ENCODE assay signal across 17 cellular contexts in genomic region chr2:64982311-64982857, GRCh38. TPM values are rescaled to one million over a fixed set of nuclear protein-coding genes. Genes with fewer than 3 reads are reported as not detected.
DNase-seq lines count a peak whose midpoint lies in the region; ATAC-seq and FAIRE-seq lines count a peak whose summit lies in the region.
"Had no signal": no experiment of that assay in that cellular context is flagged by ENCODE, and none has a peak within 500 bp of the region (broad histone marks: within the 10 kb centered on the region; RNA-seq: fewer than 3 reads in every experiment).

No MANE protein-coding gene starts in this region.

- peaks cover 65% of the 10 kb centered on the region for H3K4me1 Mint-ChIP-seq in activated T-helper 1 cell treated with anti-CD3 and anti-CD28 coated beads, Interleukin-12 subunit alpha, Interleukin-12 subunit beta, Interleukin-2, Interleukin-4 antibody, amounts not matched to agents 30 ng/mL and 10 ng/mL and 1 ng/mL, durations not matched to agents 14 hours and 24 hours and 36 hours (ENCODE audit: low read depth)

- H3K36me3 ChIP-seq in effector memory CD4-positive, alpha-beta T cell (ENCODE audit: control insufficient read depth, insufficient read depth, low read length): no peaks in the 10 kb centered on the region
- H3K36me3 ChIP-seq: heart left ventricle, prostate gland, thoracic aorta had no signal

- peak overlapping the region; percentile 87 for H3K27ac Mint-ChIP-seq in activated T-helper 1 cell treated with anti-CD3 and anti-CD28 coated beads, Interleukin-12 subunit alpha, Interleukin-12 subunit beta, Interleukin-2, Interleukin-4 antibody, amounts not matched to agents 30 ng/mL and 10 ng/mL and 1 ng/mL, durations not matched to agents 14 hours and 24 hours and 36 hours

- intact Hi-C loops in activated T-helper 1 cell treated with anti-CD3 and anti-CD28 coated beads, Interleukin-12 subunit alpha, Interleukin-12 subunit beta, Interleukin-2, Interleukin-4 antibody, amounts not matched to agents 30 ng/mL and 10 ng/mL and 1 ng/mL, durations not matched to agents 14 hours and 24 hours and 36 hours (cut with micrococcal nuclease): loop anchor here (1.0 to 10.0 kb wide), 12 partner anchors 36 to 946 kb away; partner anchors contain the start of genes AFTPH and PELI1

- no peaks in the 10 kb centered on the region for H3K4me1 ChIP-seq in effector memory CD4-positive, alpha-beta T cell (ENCODE audit: control insufficient read depth, insufficient read depth, low read length, poor library complexity, severe bottlenecking)
- H3K4me1 ChIP-seq: prostate gland had no signal

- no peak for DNase-seq in GM18507 (ENCODE audit: extremely low spot score, insufficient read length, low read depth)
- no peak for DNase-seq in activated T-helper 1 cell treated with anti-CD3 and anti-CD28 coated beads, Interleukin-12 subunit alpha, Interleukin-12 subunit beta, Interleukin-2, Interleukin-4 antibody, amounts not matched to agents 30 ng/mL and 10 ng/mL and 1 ng/mL, durations not matched to agents 14 hours and 24 hours and 36 hours (ENCODE audit: low spot score)
- no peak for DNase-seq in anterior cingulate cortex (lab: John Stamatoyannopoulos, UW)
- DNase-seq in effector memory CD4-positive, alpha-beta T cell: no peak
- DNase-seq in cerebellar nuclear complex (lab: John Stamatoyannopoulos, UW): no peak
- DNase-seq in stimulated activated naive CD4-positive, alpha-beta T cell (lab: John Stamatoyannopoulos, UW): no peak
- DNase-seq: activated CD4-positive, alpha-beta T cell treated with anti-CD3 and anti-CD28 coated beads for 4 hours; heart left ventricle; NCI-H2171 treated with DMSO at 0.1 percent for 48 hours; RPMI8226; stimulated activated CD4-positive, alpha-beta T cell treated with anti-CD3 and anti-CD28 coated beads, Interleukin-4, amount 100 ng/mL, for 1 hour had no signal

- H3K9me3 ChIP-seq in effector memory CD4-positive, alpha-beta T cell (ENCODE audit: control insufficient read depth, low read length): no peaks in the 10 kb centered on the region
- H3K9me3 ChIP-seq: heart left ventricle, prostate gland, thoracic aorta had no signal

- H3K27ac ChIP-seq in effector memory CD4-positive, alpha-beta T cell (ENCODE audit: insufficient read depth, low read length, poor library complexity, severe bottlenecking): no peak overlapping the region
- H3K27ac ChIP-seq: heart left ventricle, prostate gland, thoracic aorta had no signal

- peak overlapping the region; percentile 2 for H3K4me3 Mint-ChIP-seq in activated T-helper 1 cell treated with anti-CD3 and anti-CD28 coated beads, Interleukin-12 subunit alpha, Interleukin-12 subunit beta, Interleukin-2, Interleukin-4 antibody, amounts not matched to agents 30 ng/mL and 10 ng/mL and 1 ng/mL, durations not matched to agents 14 hours and 24 hours and 36 hours

- ATAC-seq in GM19438 (IDR thresholded peaks at IDR 0.05; ENCODE audit: low read depth, unreplicated experiment): peak; percentile 46
- peak; percentile 51 for ATAC-seq in HG03060 (IDR thresholded peaks at IDR 0.05; ENCODE audit: low read depth, unreplicated experiment)
- ATAC-seq: heart left ventricle, K562 had no signal

- H3K9me3 Mint-ChIP-seq in activated T-helper 1 cell treated with anti-CD3 and anti-CD28 coated beads, Interleukin-12 subunit alpha, Interleukin-12 subunit beta, Interleukin-2, Interleukin-4 antibody, amounts not matched to agents 30 ng/mL and 10 ng/mL and 1 ng/mL, durations not matched to agents 14 hours and 24 hours and 36 hours: no peaks in the 10 kb centered on the region

- FAIRE-seq in GM18507 (lab: Jason Lieb, UNC): peak; percentile 74
- FAIRE-seq: endometrium, K562 had no signal

- H3K4me3 ChIP-seq in effector memory CD4-positive, alpha-beta T cell (ENCODE audit: insufficient read depth, low read depth, low read length, poor library complexity, severe bottlenecking): no peak overlapping the region
- H3K4me3 ChIP-seq: heart left ventricle, K562, prostate gland, thoracic aorta had no signal

- H3K27me3 ChIP-seq in effector memory CD4-positive, alpha-beta T cell (replicated peaks; ENCODE audit: control insufficient read depth, insufficient read depth, low read length, poor library complexity, severe bottlenecking): no peaks in the 10 kb centered on the region
- H3K27me3 ChIP-seq: heart left ventricle had no signal

- peaks cover 4% of the 10 kb centered on the region for H3K36me3 Mint-ChIP-seq in activated T-helper 1 cell treated with anti-CD3 and anti-CD28 coated beads, Interleukin-12 subunit alpha, Interleukin-12 subunit beta, Interleukin-2, Interleukin-4 antibody, amounts not matched to agents 30 ng/mL and 10 ng/mL and 1 ng/mL, durations not matched to agents 14 hours and 24 hours and 36 hours (ENCODE audit: low read depth)

- H3K27me3 Mint-ChIP-seq in activated T-helper 1 cell treated with anti-CD3 and anti-CD28 coated beads, Interleukin-12 subunit alpha, Interleukin-12 subunit beta, Interleukin-2, Interleukin-4 antibody, amounts not matched to agents 30 ng/mL and 10 ng/mL and 1 ng/mL, durations not matched to agents 14 hours and 24 hours and 36 hours (ENCODE audit: insufficient read depth): peaks cover 10% of the 10 kb centered on the region

RNA-seq across cellular contexts. Expression of gene SLC1A4, which starts 6.8 kb away (rescaled TPM):
- 14.4 and 15.1 TPM in 2 replicates for total RNA-seq in activated T-helper 1 cell treated with anti-CD3 and anti-CD28 coated beads, Interleukin-12 subunit alpha, Interleukin-12 subunit beta, Interleukin-2, Interleukin-4 antibody, amounts not matched to agents 30 ng/mL and 10 ng/mL and 1 ng/mL, durations not matched to agents 14 hours and 24 hours and 36 hours
